Comparison of ENCODE assay signal across 9 cellular contexts in genomic region chr3:149174901-149175300, GRCh38. TPM values are rescaled to one million over a fixed set of nuclear protein-coding genes. Genes with fewer than 3 reads are reported as not detected.
DNase-seq lines count a peak whose midpoint lies in the region; ATAC-seq and TF ChIP-seq lines count a peak whose summit lies in the region.
"Had no signal": no experiment of that assay in that cellular context is flagged by ENCODE, and none has a peak within 500 bp of the region (broad histone marks: within the 10 kb centered on the region; RNA-seq: fewer than 3 reads in every experiment).

No MANE protein-coding gene starts in this region.

- POLR2A ChIA-PET in A673 (lab: Charles Lee; ENCODE audit: low non-redundant PET) (no interaction called here), WTC11 (lab: Charles Lee) (no interaction called here)

- BruUV-seq in A673 (replicated peaks; lab: Mats Ljungman, UMichigan): no TSS peak

- H3K27me3 Mint-ChIP-seq in WTC11 (ENCODE audit: low read depth): no peaks in the 10 kb centered on the region
- no peaks in the 10 kb centered on the region for H3K27me3 Mint-ChIP-seq in mesothelial cell of epicardium (ENCODE audit: low read depth)
- H3K27me3 Mint-ChIP-seq: CD4-positive, CD25-positive, alpha-beta regulatory T cell had no signal

- H3K4me1 ChIP-seq in A673 (ENCODE audit: insufficient read depth, low read length, poor library complexity, severe bottlenecking): no peaks in the 10 kb centered on the region

- no peaks in the 10 kb centered on the region for H3K9me3 ChIP-seq in A673 (ENCODE audit: low read depth, low read length, poor library complexity, severe bottlenecking)

- DNase-seq in A673 (ENCODE audit: low spot score) (peak; percentile 10), WTC11 (ENCODE audit: low spot score) (no peak), midbrain (lab: John Stamatoyannopoulos, UW) (no peak), mesothelial cell of epicardium (ENCODE audit: low spot score in 2 of 2, unreplicated experiment in 2 of 2) (no peak)
- no peak for DNase-seq in central memory CD4-positive, alpha-beta T cell

- intact Hi-C loops in A673 (cut with micrococcal nuclease; ENCODE audit: unreplicated experiment): no loop called here

- H3K27ac ChIP-seq in A673 (ENCODE audit: low read depth, low read length, poor library complexity, severe bottlenecking): no peak overlapping the region

- no peaks in the 10 kb centered on the region for H3K27me3 ChIP-seq in A673 (replicated peaks; ENCODE audit: insufficient read depth, low read depth, low read length, poor library complexity)

- H3K4me3 Mint-ChIP-seq in WTC11 (no peak overlapping the region), mesothelial cell of epicardium (no peak overlapping the region)
- H3K4me3 Mint-ChIP-seq: CD4-positive, CD25-positive, alpha-beta regulatory T cell had no signal

- peak; percentile 90 for ATAC-seq in GM19035 (IDR thresholded peaks at IDR 0.05; ENCODE audit: unreplicated experiment)
- ATAC-seq in HG03064 (IDR thresholded peaks at IDR 0.05; ENCODE audit: low read depth, unreplicated experiment): peak; percentile 85
- no peak for ATAC-seq in WTC11
- ATAC-seq in GM19467 (IDR thresholded peaks at IDR 0.05; ENCODE audit: unreplicated experiment): no peak

- H3K4me3 ChIP-seq in A673 (ENCODE audit: low read depth, low read length, poor library complexity, severe bottlenecking): no peak overlapping the region

- H3K4me1 Mint-ChIP-seq in WTC11 (peaks cover 3% of the 10 kb centered on the region; the same call in 1 of the 2 replicates), mesothelial cell of epicardium (peaks cover 7% of the 10 kb centered on the region)

- CTCF ChIA-PET in A673 (lab: Charles Lee) (no interaction called here), WTC11 (lab: Charles Lee) (interaction anchor here (0.6 kb wide), 1 partner anchor 219 kb away, joined by 4 read pairs; no protein-coding TSS in a partner anchor)

- no peaks in the 10 kb centered on the region for H3K36me3 ChIP-seq in A673 (ENCODE audit: insufficient read depth, low read length, poor library complexity, severe bottlenecking)

- H3K27ac Mint-ChIP-seq in WTC11: peak overlapping the region; percentile 47; the same call in 1 of the 2 replicates
- no peak overlapping the region for H3K27ac Mint-ChIP-seq in mesothelial cell of epicardium

- H3K36me3 Mint-ChIP-seq in WTC11: peaks cover 79% of the 10 kb centered on the region
- H3K36me3 Mint-ChIP-seq in mesothelial cell of epicardium: peaks cover 59% of the 10 kb centered on the region

- peaks cover 17% of the 10 kb centered on the region for H3K9me3 Mint-ChIP-seq in WTC11
- H3K9me3 Mint-ChIP-seq in mesothelial cell of epicardium: peaks cover 12% of the 10 kb centered on the region
- H3K9me3 Mint-ChIP-seq: CD4-positive, CD25-positive, alpha-beta regulatory T cell had no signal

- TF ChIP-seq CTCF in A673 (conservative IDR thresholded peaks at IDR 0.05; ENCODE audit: low read depth, low read length): no peak
- TF ChIP-seq CTCF in WTC11 (IDR thresholded peaks at IDR 0.05): no peak
- no peak for TF ChIP-seq CTCF in mesothelial cell of epicardium (IDR thresholded peaks at IDR 0.05; ENCODE audit: unreplicated experiment)

TF ChIP-seq in WTC11, 78 proteins besides CTCF, POLR2A, EP300 and RAD21:
- TF ChIP-seq AFF4 (CRISPR knock-in tag; IDR thresholded peaks at IDR 0.05; ENCODE audit: borderline replicate concordance) (no peak), ATF1 (CRISPR knock-in tag; IDR thresholded peaks at IDR 0.05) (no peak), HMGA2 (CRISPR knock-in tag; IDR thresholded peaks at IDR 0.05) (no peak), ZNF219 (CRISPR knock-in tag; IDR thresholded peaks at IDR 0.05; ENCODE audit: borderline replicate concordance) (no peak), EMX1 (CRISPR knock-in tag; IDR thresholded peaks at IDR 0.05) (no peak), TEAD1 (CRISPR knock-in tag; IDR thresholded peaks at IDR 0.05) (no peak), JAZF1 (CRISPR knock-in tag; IDR thresholded peaks at IDR 0.05) (no peak), CBFB (CRISPR knock-in tag; IDR thresholded peaks at IDR 0.05; ENCODE audit: low read depth) (no peak), FOXK1 (CRISPR knock-in tag; IDR thresholded peaks at IDR 0.05) (no peak)
- TF ChIP-seq, protein P1, sequence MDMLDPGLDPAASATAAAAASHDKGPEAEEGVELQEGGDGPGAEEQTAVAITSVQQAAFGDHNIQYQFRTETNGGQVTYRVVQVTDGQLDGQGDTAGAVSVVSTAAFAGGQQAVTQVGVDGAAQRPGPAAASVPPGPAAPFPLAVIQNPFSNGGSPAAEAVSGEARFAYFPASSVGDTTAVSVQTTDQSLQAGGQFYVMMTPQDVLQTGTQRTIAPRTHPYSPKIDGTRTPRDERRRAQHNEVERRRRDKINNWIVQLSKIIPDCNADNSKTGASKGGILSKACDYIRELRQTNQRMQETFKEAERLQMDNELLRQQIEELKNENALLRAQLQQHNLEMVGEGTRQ (CRISPR knock-in tag; IDR thresholded peaks at IDR 0.05): no peak
- TF ChIP-seq, protein P2, sequence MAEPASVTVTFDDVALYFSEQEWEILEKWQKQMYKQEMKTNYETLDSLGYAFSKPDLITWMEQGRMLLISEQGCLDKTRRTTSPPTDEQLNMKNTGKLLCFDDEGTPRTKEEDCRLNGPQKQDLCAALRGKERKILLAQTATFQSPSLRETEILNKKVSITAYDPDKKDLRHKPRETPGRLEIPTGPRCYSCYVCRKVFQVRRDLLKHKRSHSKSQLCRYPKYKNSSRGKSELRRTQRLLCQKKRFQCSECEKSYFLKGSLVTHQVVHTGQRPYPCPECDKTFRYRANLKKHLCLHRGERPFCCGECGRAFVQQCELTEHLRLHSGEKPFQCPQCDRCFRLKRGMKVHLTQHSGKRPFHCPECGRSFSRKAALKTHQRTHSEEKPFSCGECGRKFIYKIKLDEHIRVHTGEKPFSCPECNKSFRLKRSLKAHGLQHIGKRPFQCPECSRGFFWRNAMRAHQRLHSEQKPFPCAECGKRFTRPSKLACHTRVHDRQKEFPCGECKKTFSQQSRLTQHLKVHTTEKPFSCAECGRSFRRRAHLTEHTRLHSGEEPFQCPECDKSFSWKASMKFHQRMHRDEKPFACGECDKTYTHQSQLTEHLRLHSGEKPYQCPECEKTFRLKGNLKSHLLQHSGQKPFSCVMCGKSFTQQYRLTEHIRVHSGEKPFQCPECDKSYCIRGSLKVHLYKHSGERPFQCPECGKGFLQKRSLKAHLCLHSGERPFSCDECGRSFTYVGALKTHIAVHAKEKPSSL (CRISPR knock-in tag; conservative IDR thresholded peaks at IDR 0.05): no peak

RNA-seq across cellular contexts. Expression of gene HPS3, which starts 45.5 kb away (rescaled TPM):
- total RNA-seq in A673 (2021) (12.6 and 15.1 TPM in 2 replicates), WTC11 (2021) (51.3 to 59.6 TPM (median 58.7 TPM) in 3 replicates), mesothelial cell of epicardium (28.6 to 30.8 TPM (median 29.7 TPM) in 3 replicates)

RNA-seq across cellular contexts. Expression of gene CP, which starts 46.7 kb away (rescaled TPM):
- not detected in 2 replicates for total RNA-seq in A673 (2021)
- 1.1 to 1.9 TPM (median 1.5 TPM) in 3 replicates for total RNA-seq in WTC11 (2021)
- 22.6 to 28.4 TPM (median 24.2 TPM) in 3 replicates for total RNA-seq in mesothelial cell of epicardium
- total RNA-seq: CD4-positive, CD25-positive, alpha-beta regulatory T cell had no signal

Comparison
In these comparisons a context has a peak if more than half of its experiments do, and no peak if none do; other contexts are left out.
1. ATAC-seq: peak in GM19035 (single experiment) and HG03064 (single experiment); none in WTC11 (single experiment) and GM19467 (single experiment).